ENCODE assay signal across 8 cellular contexts in the genomic region with DNA sequence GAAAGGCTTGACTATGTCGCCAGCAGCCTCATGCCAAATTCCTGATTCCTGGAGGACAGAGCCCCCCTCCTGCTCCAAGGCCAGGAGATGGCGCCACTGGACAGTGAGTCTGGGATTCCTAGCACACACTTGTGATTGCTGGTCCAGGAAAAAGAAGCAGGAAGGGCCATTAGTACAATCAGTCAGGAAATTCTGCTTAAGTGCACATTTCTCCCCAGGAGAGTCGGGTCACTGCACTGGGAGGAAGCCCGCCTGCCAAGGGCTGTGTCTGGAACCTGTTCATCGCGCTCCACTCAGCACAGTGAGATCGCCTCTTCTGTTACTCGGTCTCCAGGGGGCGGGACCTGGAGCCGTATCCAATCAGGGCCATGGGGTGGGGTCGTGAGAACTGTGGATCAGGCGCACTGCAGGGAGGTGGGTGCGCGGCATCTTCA.
DNase-seq lines count a peak whose midpoint lies in the region; ATAC-seq and TF ChIP-seq lines count a peak whose summit lies in the region.

No MANE protein-coding gene starts in this region.

- CTCF ChIA-PET in OCI-LY7 (lab: Charles Lee; ENCODE audit: unreplicated experiment) = no interaction called here

- H4K20me1 ChIP-seq in OCI-LY7 (ENCODE audit: insufficient read depth, low read length) = no peaks in the 10 kb centered on the region

- no peak for ATAC-seq in GM18868 (IDR thresholded peaks at IDR 0.05; ENCODE audit: unreplicated experiment)

- H4K8ac ChIP-seq in mesenchymal stem cell (ENCODE audit: low read length) = no peak overlapping the region

- H3K4me2 ChIP-seq in OCI-LY7 (ENCODE audit: low read length) (no peak overlapping the region), mesenchymal stem cell (ENCODE audit: low read length, poor library complexity, severe bottlenecking) (no peak overlapping the region)

- H3K4me3 ChIP-seq in OCI-LY7 (ENCODE audit: low read depth, low read length, poor library complexity, severe bottlenecking) = no peak overlapping the region
- H3K4me3 ChIP-seq in mesenchymal stem cell (ENCODE audit: insufficient read depth in 1 of 2, low read depth in 1 of 2, low read length in 2 of 2) = peak overlapping the region in 1 of 2 experiments; percentile 68

- no peaks in the 10 kb centered on the region for H3K79me2 ChIP-seq in OCI-LY7 (ENCODE audit: insufficient read depth, low read depth, low read length)

- no peak overlapping the region for H2BK120ac ChIP-seq in mesenchymal stem cell (ENCODE audit: low read depth, low read length)

- H3K27me3 ChIP-seq in mesenchymal stem cell (ENCODE audit: control insufficient read depth in 1 of 2, insufficient read depth in 1 of 2, low read length in 2 of 2) = no peaks in the 10 kb centered on the region

- H3K27ac ChIP-seq in OCI-LY7 (ENCODE audit: low read depth, low read length, poor library complexity, severe bottlenecking) (no peak overlapping the region), mesenchymal stem cell (ENCODE audit: low read length, poor library complexity, severe bottlenecking) (no peak overlapping the region), substantia nigra (ENCODE audit: low read depth, low read length, poor library complexity, severe bottlenecking) (no peak overlapping the region)

- H4K91ac ChIP-seq in mesenchymal stem cell (ENCODE audit: low read length) = no peak overlapping the region

- 86% methylated on average over 14 of the region's 14 CpGs for WGBS in mesenchymal stem cell

- H2AK5ac ChIP-seq in mesenchymal stem cell (ENCODE audit: low read length, severe bottlenecking) = no peak overlapping the region

- no TSS peak for BruUV-seq in OCI-LY7 (replicated peaks; lab: Mats Ljungman, UMichigan)

- H2AFZ ChIP-seq in OCI-LY7 (ENCODE audit: low read length) = no peak overlapping the region
- H2AFZ ChIP-seq in mesenchymal stem cell (ENCODE audit: low read depth, low read length) = no peak overlapping the region

- no peaks in the 10 kb centered on the region for H3K9me3 ChIP-seq in OCI-LY7 (ENCODE audit: low read length)
- H3K9me3 ChIP-seq in mesenchymal stem cell (ENCODE audit: control insufficient read depth, low read length) = peaks cover 22% of the 10 kb centered on the region

- no peaks in the 10 kb centered on the region for H3K9me2 ChIP-seq in OCI-LY7 (ENCODE audit: insufficient read depth, low read length)

- no peak overlapping the region for H2BK5ac ChIP-seq in mesenchymal stem cell (ENCODE audit: low read depth, low read length, poor library complexity, severe bottlenecking)

- no peak overlapping the region for H3K4ac ChIP-seq in mesenchymal stem cell (ENCODE audit: low read depth in 1 of 2, low read length in 2 of 2)

- no peak overlapping the region for H2BK12ac ChIP-seq in mesenchymal stem cell (ENCODE audit: low read length in 2 of 2)

- no peak overlapping the region for H3K18ac ChIP-seq in mesenchymal stem cell (ENCODE audit: low read depth in 1 of 2, low read length in 2 of 2)

- TF ChIP-seq CTCF in OCI-LY7 (conservative IDR thresholded peaks at IDR 0.05; ENCODE audit: low read length) = peak; percentile 76

- peak overlapping the region; percentile 63 for H3K9ac ChIP-seq in mesenchymal stem cell (ENCODE audit: low read length)

- H3K36me3 ChIP-seq in OCI-LY7 (ENCODE audit: insufficient read depth, low read length) = no peaks in the 10 kb centered on the region
- H3K36me3 ChIP-seq in mesenchymal stem cell (ENCODE audit: control insufficient read depth in 1 of 2, insufficient read depth in 2 of 2, low read depth in 1 of 2, low read length in 2 of 2) = peaks cover 0 to 9% of the 10 kb centered on the region in 2 experiments

- H3K14ac ChIP-seq in mesenchymal stem cell (ENCODE audit: low read length in 2 of 2) = no peak overlapping the region

- H3K4me1 ChIP-seq in OCI-LY7 (ENCODE audit: insufficient read depth, low read length, poor library complexity, severe bottlenecking) = no peaks in the 10 kb centered on the region
- H3K4me1 ChIP-seq in mesenchymal stem cell (ENCODE audit: control insufficient read depth, insufficient read depth, low read depth, low read length) = no peaks in the 10 kb centered on the region

- peak; percentile 54 for DNase-seq in DMS 273 (lab: John Stamatoyannopoulos, UW; ENCODE audit: unreplicated experiment)
- no peak for DNase-seq in DMS 273 treated with DMSO at 0.1 percent for 48 hours (lab: John Stamatoyannopoulos, UW)
- peak; percentile 28 for DNase-seq in OCI-LY7 (ENCODE audit: low spot score)
- peak; percentile 66 for DNase-seq in epidermal melanocyte (ENCODE audit: insufficient read length, low spot score)
- peak; percentile 55 for DNase-seq in mesenchymal stem cell
- DNase-seq in substantia nigra (lab: John Stamatoyannopoulos, UW) = peak in 45 of 49 donors; percentile 6 to 82 (median 54)
- no peak for DNase-seq in NOMO-1 treated with DMSO at 0.1 percent for 48 hours (lab: John Stamatoyannopoulos, UW; ENCODE audit: unreplicated experiment)

- intact Hi-C loops in OCI-LY7 (cut with micrococcal nuclease; ENCODE audit: unreplicated experiment) = no loop called here

- no peak overlapping the region for H2BK15ac ChIP-seq in mesenchymal stem cell (ENCODE audit: low read depth, poor library complexity, severe bottlenecking)

- POLR2A ChIA-PET in OCI-LY7 (lab: Charles Lee) = no interaction called here

- no peaks in the 10 kb centered on the region for H3K79me1 ChIP-seq in mesenchymal stem cell (replicated peaks; ENCODE audit: low read length, poor library complexity, severe bottlenecking)

- H3K23ac ChIP-seq in mesenchymal stem cell (ENCODE audit: low read length in 2 of 2) = peak overlapping the region in 1 of 2 experiments; percentile 32

Comparison
In these comparisons a context has a peak if more than half of its experiments do, and no peak if none do; other contexts are left out.
1. DNase-seq: peak in DMS 273 (single experiment), OCI-LY7 (single experiment), epidermal melanocyte (single experiment), mesenchymal stem cell (single experiment) and substantia nigra (45 of 49); none in DMS 273 treated with DMSO at 0.1 percent for 48 hours (single experiment) and NOMO-1 treated with DMSO at 0.1 percent for 48 hours (single experiment).